14 cellular contexts compared by ENCODE assay signal in genomic region chr6:69584536-69584912, GRCh38.
DNase-seq lines count a peak whose midpoint lies in the region; ATAC-seq, FAIRE-seq and TF ChIP-seq lines count a peak whose summit lies in the region.
"Had no signal": no experiment of that assay in that cellular context is flagged by ENCODE, and none has a peak within 500 bp of the region (broad histone marks: within the 10 kb centered on the region; RNA-seq: fewer than 3 reads in every experiment).

No MANE protein-coding gene starts in this region.

- ATAC-seq in HG02571 (IDR thresholded peaks at IDR 0.05; ENCODE audit: unreplicated experiment) = no peak
- no peak for ATAC-seq in HG02938 (IDR thresholded peaks at IDR 0.05; ENCODE audit: unreplicated experiment)
- ATAC-seq in T-cell (replicated peaks in 1 of 4) = no peak
- ATAC-seq: activated T-cell treated with anti-CD3 and anti-CD28 coated beads, Interleukin-2, amount 50 U/mL, for 72 hours had no signal

- H3K9me3 Mint-ChIP-seq in T-cell = no peaks in the 10 kb centered on the region
- H3K9me3 Mint-ChIP-seq: activated T-cell treated with anti-CD3 and anti-CD28 coated beads, Interleukin-2, amount 50 U/mL, for 72 hours had no signal

- H3K9ac ChIP-seq in SK-N-SH = no peak overlapping the region

- H3K36me3 ChIP-seq in SK-N-SH (replicated peaks in 1 of 2; ENCODE audit: control insufficient read depth in 1 of 2, insufficient read depth in 2 of 2, low read length in 1 of 2) = no peaks in the 10 kb centered on the region
- no peaks in the 10 kb centered on the region for H3K36me3 ChIP-seq in osteoblast (ENCODE audit: insufficient read depth, low read length)
- no peaks in the 10 kb centered on the region for H3K36me3 ChIP-seq in breast epithelium

- H3K4me1 Mint-ChIP-seq in T-cell = peaks cover 15 to 23% (median 21%) of the 10 kb centered on the region in 3 donors

- no peaks in the 10 kb centered on the region for H3K79me2 ChIP-seq in SK-N-SH (ENCODE audit: insufficient read depth)
- no peaks in the 10 kb centered on the region for H3K79me2 ChIP-seq in osteoblast (ENCODE audit: insufficient read depth, low read length)

- POLR2A ChIA-PET in SK-N-SH (lab: Yijun Ruan, JAX) (interaction anchor here (1.0 kb wide), 1 partner anchor 16 kb away, joined by 3 read pairs; no protein-coding TSS in a partner anchor), T-cell (lab: Charles Lee) (no interaction called here)

- H3K27me3 ChIP-seq in SK-N-SH (ENCODE audit: insufficient read depth) (no peaks in the 10 kb centered on the region), osteoblast (ENCODE audit: insufficient read depth, low read length) (no peaks in the 10 kb centered on the region), breast epithelium (no peaks in the 10 kb centered on the region)

- H3K4me3 Mint-ChIP-seq in T-cell = no peak overlapping the region
- H3K4me3 Mint-ChIP-seq: activated CD8-positive, alpha-beta T cell treated with anti-CD3 and anti-CD28 coated beads, Interleukin-2, amount 10 ng/mL, durations not matched to agents 7 days and 5 days; activated T-cell treated with anti-CD3 and anti-CD28 coated beads, Interleukin-2, amount 50 U/mL, for 72 hours had no signal

- H3K9me3 ChIP-seq in SK-N-SH (no peaks in the 10 kb centered on the region), osteoblast (ENCODE audit: low read depth, low read length) (no peaks in the 10 kb centered on the region), breast epithelium (no peaks in the 10 kb centered on the region)

- no peak for TF ChIP-seq CTCF in SK-N-SH (IDR thresholded peaks at IDR 0.05)
- no peak for TF ChIP-seq CTCF in osteoblast (IDR thresholded peaks at IDR 0.05; ENCODE audit: extremely low read depth, low read depth, low read length)
- no peak for TF ChIP-seq CTCF in breast epithelium (IDR thresholded peaks at IDR 0.05)

- TF ChIP-seq POLR2A in GM12891 (IDR thresholded peaks at IDR 0.05; ENCODE audit: low read depth, low read length) = no peak
- no peak for TF ChIP-seq POLR2A in breast epithelium (IDR thresholded peaks at IDR 0.05)

- H3K4me2 ChIP-seq in SK-N-SH = no peak overlapping the region
- H3K4me2 ChIP-seq in osteoblast (ENCODE audit: insufficient read depth, low read length) = no peak overlapping the region

- H3K27ac ChIP-seq in SK-N-SH (ENCODE audit: low read depth in 2 of 2, low read length in 1 of 2) (peak overlapping the region; percentile 25 to 96), osteoblast (ENCODE audit: low read depth, low read length) (peak overlapping the region; percentile 39), breast epithelium (no peak overlapping the region)

- CTCF ChIA-PET in SK-N-SH (lab: Yijun Ruan, JAX) (interaction anchor here (1.3 to 1.4 kb wide), 2 partner anchors 135 to 609 kb away, joined by 3 to 5 read pairs; no protein-coding TSS in a partner anchor), T-cell (lab: Charles Lee) (no interaction called here)

- H2AFZ ChIP-seq in SK-N-SH (ENCODE audit: low read depth) = no peak overlapping the region
- no peak overlapping the region for H2AFZ ChIP-seq in osteoblast (ENCODE audit: low read length)

- no peaks in the 10 kb centered on the region for H3K36me3 Mint-ChIP-seq in T-cell

- H3K27ac Mint-ChIP-seq in T-cell = no peak overlapping the region
- H3K27ac Mint-ChIP-seq: activated CD8-positive, alpha-beta T cell treated with anti-CD3 and anti-CD28 coated beads, Interleukin-2, amount 10 ng/mL, durations not matched to agents 7 days and 5 days; activated T-cell treated with anti-CD3 and anti-CD28 coated beads, Interleukin-2, amount 50 U/mL, for 72 hours had no signal

- H3K27me3 Mint-ChIP-seq in T-cell = peaks cover 0 to 12% of the 10 kb centered on the region in 2 donors

- no peaks in the 10 kb centered on the region for H3F3A ChIP-seq in SK-N-SH (replicated peaks; ENCODE audit: insufficient read depth)

- H3K4me1 ChIP-seq in SK-N-SH (ENCODE audit: control insufficient read depth in 1 of 2, insufficient read depth in 2 of 2, low read depth in 1 of 2, low read length in 1 of 2) (peaks cover 0 to 18% of the 10 kb centered on the region in 2 experiments; a peak in 2 of 4 replicates), osteoblast (ENCODE audit: insufficient read depth, low read length) (no peaks in the 10 kb centered on the region), breast epithelium (no peaks in the 10 kb centered on the region)

- FAIRE-seq in GM12891 (lab: Jason Lieb, UNC) = peak; percentile 63
- FAIRE-seq: colon had no signal

- TF ChIP-seq RAD21 in SK-N-SH (IDR thresholded peaks at IDR 0.05; ENCODE audit: low read length) = no peak

- intact Hi-C loops in breast epithelium (cut with DNase I; ENCODE audit: low total_unique reads) = no loop called here

- H3K9me2 ChIP-seq in SK-N-SH = no peaks in the 10 kb centered on the region

- H3K4me3 ChIP-seq in SK-N-SH (ENCODE audit: low read depth in 2 of 2, low read length in 1 of 2) = no peak overlapping the region
- H3K4me3 ChIP-seq in osteoblast (ENCODE audit: insufficient read depth, low read length) = no peak overlapping the region
- H3K4me3 ChIP-seq in breast epithelium = no peak overlapping the region

- 3% methylated on average over 2 of the region's 2 CpGs for WGBS in SK-N-SH (ENCODE audit: low lambda C conversion rate)

- DNase-seq in GM12891 (ENCODE audit: insufficient read length, low spot score) (no peak), SK-N-SH (peak; percentile 8), glomerular visceral epithelial cell (ENCODE audit: extremely low spot score) (peak; percentile 11), osteoblast (ENCODE audit: insufficient read length, low spot score, missing footprints) (no peak), breast epithelium (ENCODE audit: low spot score in 2 of 2) (no peak), T-cell (no peak)
- DNase-seq: activated CD8-positive, alpha-beta T cell treated with anti-CD3 and anti-CD28 coated beads, Interleukin-2, amount 10 ng/mL, durations not matched to agents 7 days and 5 days; activated T-cell treated with anti-CD3 and anti-CD28 coated beads, Interleukin-2, amount 50 U/mL, for 72 hours; mammary epithelial cell; NCI-H146; T-helper 1 cell had no signal

- TF ChIP-seq EP300 in SK-N-SH (IDR thresholded peaks at IDR 0.05; ENCODE audit: borderline replicate concordance in 1 of 2, low read depth in 1 of 2, low read length in 1 of 2) = no peak

- no peaks in the 10 kb centered on the region for H4K20me1 ChIP-seq in SK-N-SH (ENCODE audit: insufficient read depth)
- H4K20me1 ChIP-seq in osteoblast (ENCODE audit: insufficient read depth, low read length) = no peaks in the 10 kb centered on the region

TF ChIP-seq in GM12891, 5 proteins besides CTCF, POLR2A, EP300 and RAD21:
- TF ChIP-seq PAX5 (IDR thresholded peaks at IDR 0.05; ENCODE audit: insufficient read depth, low read length, severe bottlenecking) (no peak), SPI1 (IDR thresholded peaks at IDR 0.05; ENCODE audit: low read depth, low read length) (no peak), POLR2AphosphoS5 (IDR thresholded peaks at IDR 0.05; ENCODE audit: low read depth, low read length) (no peak), TAF1 (IDR thresholded peaks at IDR 0.05; ENCODE audit: low read depth, low read length) (no peak)

TF ChIP-seq in SK-N-SH, 30 proteins besides CTCF, POLR2A, EP300 and RAD21:
- TF ChIP-seq MAX (IDR thresholded peaks at IDR 0.05; ENCODE audit: low read depth) = no peak

Comparison
In these comparisons a context has a peak if more than half of its experiments do, and no peak if none do; other contexts are left out.
1. DNase-seq: peak in SK-N-SH (single experiment) and glomerular visceral epithelial cell (single experiment); none in GM12891 (single experiment), osteoblast (single experiment), breast epithelium (0 of 2) and T-cell (0 of 34).
2. H3K27ac ChIP-seq: peak in SK-N-SH (2 of 2) and osteoblast (single experiment); none in breast epithelium (0 of 2).